Comparison of ENCODE assay signal across 1 cellular context in the genomic region with DNA sequence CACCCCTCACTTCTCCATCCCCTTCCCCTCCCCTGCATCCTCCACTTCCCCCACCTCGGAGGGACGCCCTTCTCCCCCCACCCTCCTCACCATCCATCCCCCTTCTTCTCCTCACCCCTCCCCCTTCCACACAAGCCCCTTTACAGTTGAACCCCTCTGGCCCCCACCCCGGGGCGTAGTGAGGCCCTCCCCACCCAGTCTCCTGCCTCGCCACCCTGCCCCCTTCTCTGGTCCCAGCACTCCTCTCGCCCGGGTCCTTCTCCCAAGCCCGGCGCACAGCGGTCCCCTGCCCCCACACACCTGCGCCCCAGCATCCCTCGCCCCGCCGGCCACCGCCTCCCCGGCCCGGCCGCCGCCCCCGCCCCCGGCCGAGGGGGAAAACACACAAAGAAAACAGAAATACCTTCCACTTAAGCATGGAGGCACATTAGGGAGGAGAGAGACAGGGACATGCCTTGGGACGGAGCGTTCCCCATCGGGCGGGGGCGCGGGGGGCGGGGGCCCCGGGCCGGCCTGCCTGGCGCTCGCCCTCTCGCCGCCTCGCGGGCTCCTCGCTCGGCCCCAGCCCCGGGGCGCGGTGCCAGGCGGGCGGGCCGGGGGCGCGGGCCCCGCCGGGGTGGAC.
A peak's percentile ranks its signal among the peaks of the same experiment; 100 is the strongest.
TF ChIP-seq lines count a peak whose summit lies in the region.

No MANE protein-coding gene starts in this region.

TF ChIP-seq in H1, 55 proteins besides CTCF, POLR2A, EP300 and RAD21 (continued from another document):
- TF ChIP-seq, protein P1, sequence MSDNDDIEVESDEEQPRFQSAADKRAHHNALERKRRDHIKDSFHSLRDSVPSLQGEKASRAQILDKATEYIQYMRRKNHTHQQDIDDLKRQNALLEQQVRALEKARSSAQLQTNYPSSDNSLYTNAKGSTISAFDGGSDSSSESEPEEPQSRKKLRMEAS (IDR thresholded peaks at IDR 0.05): 0 out of 2 replicates have a peak, but pooled peaks have one; percentile 0
- TF ChIP-seq CEBPB (IDR thresholded peaks at IDR 0.05; ENCODE audit: low read depth, low read length): no peak
